ENCODE assay signal across 7 cellular contexts in the genomic region with DNA sequence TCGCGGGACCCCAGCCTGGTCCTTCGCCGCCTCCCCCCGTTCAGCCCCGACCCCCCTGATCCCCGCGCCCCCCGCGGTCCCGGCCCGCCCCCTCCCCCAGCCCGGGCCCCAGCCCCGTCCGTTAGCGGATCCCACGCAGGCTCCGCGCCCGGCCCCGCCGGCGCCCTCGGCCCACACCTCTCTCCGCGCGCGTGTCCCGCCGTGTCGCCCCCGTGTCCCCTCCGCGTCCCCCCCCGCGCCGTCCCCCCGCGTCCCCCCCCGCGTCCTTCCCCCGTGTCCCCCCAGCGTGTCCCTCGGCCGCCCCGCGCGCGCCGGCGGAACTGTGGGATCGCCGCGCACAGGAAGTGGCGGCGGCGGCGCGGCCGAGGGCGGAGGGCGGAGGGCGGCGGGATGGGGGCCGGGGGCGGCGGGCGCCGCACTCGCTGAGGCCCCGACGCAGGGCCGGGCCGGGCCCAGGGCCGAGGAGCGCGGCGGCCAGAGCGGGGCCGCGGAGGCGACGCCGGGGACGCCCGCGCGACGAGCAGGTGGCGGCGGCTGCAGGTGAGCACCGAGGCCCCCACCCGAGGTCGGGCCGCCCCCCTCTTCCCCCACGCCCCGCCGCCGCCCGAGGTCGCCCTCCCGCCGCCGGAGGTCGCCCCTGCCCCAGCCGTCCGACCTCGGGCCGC. TPM values are rescaled to one million over a fixed set of nuclear protein-coding genes. Genes with fewer than 3 reads are reported as not detected.
DNase-seq lines count a peak whose midpoint lies in the region; ATAC-seq and TF ChIP-seq lines count a peak whose summit lies in the region.

TSS of gene AGPAT3 (plus strand) at position 418 of the 665 bp plus-strand sequence. CDS start 94,459 bp downstream, outside the sequence.

- H3K9me2 ChIP-seq in Loucy (replicated peaks; ENCODE audit: low read depth, low read length), result no peaks in the 10 kb centered on the region

- H4K20me1 ChIP-seq in Loucy (ENCODE audit: insufficient read depth, low read length, poor library complexity, severe bottlenecking), result peaks cover 22% of the 10 kb centered on the region

- no peaks in the 10 kb centered on the region for H3F3A ChIP-seq in Loucy (ENCODE audit: low read depth)

- H3K9me3 ChIP-seq in Loucy (ENCODE audit: insufficient read depth, low read depth, low read length) (no peaks in the 10 kb centered on the region), neuron (ENCODE audit: low read length) (no peaks in the 10 kb centered on the region)

- peak within 1 kb of the TSS; percentile 91 for H3K27ac Mint-ChIP-seq in activated T-cell treated with anti-CD3 and anti-CD28 coated beads, Interleukin-2, amount 50 U/mL, for 72 hours

- peak; percentile 38 to 47 for ATAC-seq in activated T-cell treated with anti-CD3 and anti-CD28 coated beads, Interleukin-2, amount 50 U/mL, for 72 hours (replicated peaks in 1 of 2)
- no peak for ATAC-seq in foreskin keratinocyte
- ATAC-seq in HG03280 (IDR thresholded peaks at IDR 0.05; ENCODE audit: unreplicated experiment), result no peak

- H3K27me3 ChIP-seq in Loucy (ENCODE audit: insufficient read depth, low read length, poor library complexity, severe bottlenecking), result no peaks in the 10 kb centered on the region
- peaks cover 4% of the 10 kb centered on the region for H3K27me3 ChIP-seq in foreskin keratinocyte
- H3K27me3 ChIP-seq in neuron (ENCODE audit: insufficient read depth, low read length), result no peaks in the 10 kb centered on the region

- H3K9ac ChIP-seq in Loucy (ENCODE audit: low read depth, low read length, poor library complexity, severe bottlenecking), result peak within 1 kb of the TSS; percentile 88

- H3K4me3 ChIP-seq in Loucy (ENCODE audit: low read length, poor library complexity, severe bottlenecking), result peak within 1 kb of the TSS; percentile 92
- H3K4me3 ChIP-seq in neuron (ENCODE audit: low read length), result peak within 1 kb of the TSS; percentile 70

- H3K4me1 Mint-ChIP-seq in activated T-cell treated with anti-CD3 and anti-CD28 coated beads, Interleukin-2, amount 50 U/mL, for 72 hours (ENCODE audit: low read depth), result peaks cover 42% of the 10 kb centered on the region

- peaks cover 3 to 6% of the 10 kb centered on the region in 2 donors for H3K36me3 Mint-ChIP-seq in activated T-cell treated with anti-CD3 and anti-CD28 coated beads, Interleukin-2, amount 50 U/mL, for 72 hours (ENCODE audit: insufficient read depth in 2 of 2)

- peak within 1 kb of the TSS; percentile 93 for H2AFZ ChIP-seq in Loucy (ENCODE audit: low read length)
- peak within 1 kb of the TSS; percentile 78 for H2AFZ ChIP-seq in neuron (ENCODE audit: low read depth, low read length)

- peaks cover 48% of the 10 kb centered on the region for H3K79me2 ChIP-seq in Loucy (ENCODE audit: insufficient read depth, low read length)

- H3K27me3 Mint-ChIP-seq in activated T-cell treated with anti-CD3 and anti-CD28 coated beads, Interleukin-2, amount 50 U/mL, for 72 hours (ENCODE audit: low read depth), result no peaks in the 10 kb centered on the region

- H3K36me3 ChIP-seq in Loucy (ENCODE audit: insufficient read depth, low read length) (no peaks in the 10 kb centered on the region), neuron (ENCODE audit: insufficient read depth, low read length) (peaks cover 7% of the 10 kb centered on the region)

- peak within 1 kb of the TSS; percentile 86 to 89 for H3K4me3 Mint-ChIP-seq in activated T-cell treated with anti-CD3 and anti-CD28 coated beads, Interleukin-2, amount 50 U/mL, for 72 hours

- TF ChIP-seq CTCF in GM13977 (IDR thresholded peaks at IDR 0.05; ENCODE audit: extremely low read depth, insufficient read depth, missing control alignments) (peak; percentile 36), Loucy (conservative IDR thresholded peaks at IDR 0.05; ENCODE audit: low read length) (no peak), foreskin keratinocyte (conservative IDR thresholded peaks at IDR 0.05) (no peak)

- peak within 1 kb of the TSS; percentile 81 for H3K4me2 ChIP-seq in Loucy (ENCODE audit: low read depth, low read length, poor library complexity, severe bottlenecking)

- no peaks in the 10 kb centered on the region for H3K9me3 Mint-ChIP-seq in activated T-cell treated with anti-CD3 and anti-CD28 coated beads, Interleukin-2, amount 50 U/mL, for 72 hours

- in situ Hi-C loops in GM13977 (cut with MboI; ENCODE audit: low pct_unique_long_range_greater_than_20kb, low sequenced_read_pairs, unreplicated experiment), result no loop called here

- peak within 1 kb of the TSS; percentile 65 for H3K27ac ChIP-seq in foreskin keratinocyte

- H3K4me1 ChIP-seq in Loucy (ENCODE audit: insufficient read depth, low read length, poor library complexity, severe bottlenecking) (peaks cover 48% of the 10 kb centered on the region), foreskin keratinocyte (peaks cover 4% of the 10 kb centered on the region), neuron (ENCODE audit: insufficient read depth, low read length) (peaks cover 18% of the 10 kb centered on the region)

- DNase-seq in GM13977 (ENCODE audit: low spot score) (peak; percentile 78), foreskin keratinocyte (no peak)
- peak; percentile 48 to 59 for DNase-seq in activated T-cell treated with anti-CD3 and anti-CD28 coated beads, Interleukin-2, amount 50 U/mL, for 72 hours
- DNase-seq in effector CD8-positive, alpha-beta T cell (lab: John Stamatoyannopoulos, UW), result no peak

RNA-seq across cellular contexts. Expression of gene AGPAT3, which starts in this region (rescaled TPM):
- 10 to 100 TPM; 86.1 to 87.1 TPM for total RNA-seq in activated T-cell treated with anti-CD3 and anti-CD28 coated beads, Interleukin-2, amount 50 U/mL, for 72 hours
- 40.3 and 41.6 TPM in 2 replicates for total RNA-seq in foreskin keratinocyte
- 18.6 and 21.0 TPM in 2 replicates for polyA plus RNA-seq in foreskin keratinocyte

Comparison
In these comparisons a context has a peak if more than half of its experiments do, and no peak if none do; other contexts are left out.
1. DNase-seq: peak in GM13977 (single experiment) and activated T-cell treated with anti-CD3 and anti-CD28 coated beads, Interleukin-2, amount 50 U/mL, for 72 hours (2 of 2); none in foreskin keratinocyte (0 of 2) and effector CD8-positive, alpha-beta T cell (single experiment).
2. ATAC-seq: peak in activated T-cell treated with anti-CD3 and anti-CD28 coated beads, Interleukin-2, amount 50 U/mL, for 72 hours (2 of 2); none in foreskin keratinocyte (single experiment) and HG03280 (single experiment).